ENCODE assay signal across 19 cellular contexts in the genomic region with DNA sequence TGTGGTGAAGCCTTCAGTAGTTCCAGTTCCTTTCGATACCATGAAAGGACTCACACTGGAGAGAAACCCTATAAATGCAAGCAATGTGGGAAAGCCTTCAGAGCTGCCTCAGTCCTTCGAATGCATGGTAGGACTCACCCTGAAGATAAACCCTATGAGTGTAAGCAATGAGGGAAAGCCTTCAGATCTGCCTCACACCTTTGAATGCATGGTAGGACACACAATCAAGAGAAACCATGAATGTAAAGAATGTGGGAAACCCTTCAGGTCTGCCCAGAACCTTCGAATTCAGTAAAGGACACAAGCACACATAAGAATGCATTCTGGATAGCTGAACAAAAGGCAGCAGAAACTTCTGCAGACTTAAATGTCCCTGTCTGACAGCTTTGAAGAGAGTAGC.
"Had no signal": no experiment of that assay in that cellular context is flagged by ENCODE, and none has a peak within 500 bp of the region (broad histone marks: within the 10 kb centered on the region; RNA-seq: fewer than 3 reads in every experiment).

No MANE protein-coding gene starts in this region.

- H3K27me3 ChIP-seq: ascending aorta, breast epithelium, tibial nerve had no signal

- H3K27ac Mint-ChIP-seq: activated naive CD4-positive, alpha-beta T cell treated with anti-CD3 and anti-CD28 coated beads for 36 hours; activated naive CD8-positive, alpha-beta T cell treated with anti-CD3 and anti-CD28 coated beads, Interleukin-2, amount 50 U/mL, for 24 hours; dendritic cell treated with granulocyte-macrophage colony-stimulating factor and Interleukin-4, amounts not matched to agents 40 ng/mL and 50 ng/mL, for 4 days; effector memory CD8-positive, alpha-beta T cell; nephron; stimulated activated effector memory CD8-positive, alpha-beta T cell treated with anti-CD3 and anti-CD28 coated beads, Interleukin-12 subunit alpha, Interleukin-12 subunit beta, amount 100 ng/mL, for 72 hours; T-helper 2 cell treated with Interferon-gamma antibody and Interleukin-4, amounts not matched to agents 5 μg/mL and 100 μg/mL, for 36 hours had no signal

- H3K27me3 Mint-ChIP-seq: activated naive CD8-positive, alpha-beta T cell treated with anti-CD3 and anti-CD28 coated beads, Interleukin-2, amount 50 U/mL, for 24 hours; dendritic cell treated with granulocyte-macrophage colony-stimulating factor and Interleukin-4, amounts not matched to agents 40 ng/mL and 50 ng/mL, for 4 days had no signal

- H3K4me3 Mint-ChIP-seq: activated naive CD4-positive, alpha-beta T cell treated with anti-CD3 and anti-CD28 coated beads for 36 hours; activated naive CD8-positive, alpha-beta T cell treated with anti-CD3 and anti-CD28 coated beads, Interleukin-2, amount 50 U/mL, for 24 hours; dendritic cell treated with granulocyte-macrophage colony-stimulating factor and Interleukin-4, amounts not matched to agents 40 ng/mL and 50 ng/mL, for 4 days; effector memory CD8-positive, alpha-beta T cell; nephron; stimulated activated effector memory CD8-positive, alpha-beta T cell treated with anti-CD3 and anti-CD28 coated beads, Interleukin-12 subunit alpha, Interleukin-12 subunit beta, amount 100 ng/mL, for 72 hours; T-helper 2 cell treated with Interferon-gamma antibody and Interleukin-4, amounts not matched to agents 5 μg/mL and 100 μg/mL, for 36 hours had no signal

- DNase-seq: activated CD4-positive, alpha-beta T cell treated with anti-CD3 and anti-CD28 coated beads, Interleukin-2, amount 50 U/mL, for 1 hour; activated naive CD4-positive, alpha-beta T cell treated with anti-CD3 and anti-CD28 coated beads for 36 hours; activated naive CD8-positive, alpha-beta T cell treated with anti-CD3 and anti-CD28 coated beads, Interleukin-2, amount 50 U/mL, for 24 hours; cerebellar nuclear complex; effector memory CD8-positive, alpha-beta T cell; foreskin melanocyte; mucosa of descending colon; occipital lobe; stimulated activated CD4-positive, alpha-beta T cell treated with anti-CD3 and anti-CD28 coated beads, Interleukin-2, amount 100 ng/mL, for 24 hours had no signal

- H3K4me1 Mint-ChIP-seq: activated naive CD8-positive, alpha-beta T cell treated with anti-CD3 and anti-CD28 coated beads, Interleukin-2, amount 50 U/mL, for 24 hours; nephron; stimulated activated effector memory CD8-positive, alpha-beta T cell treated with anti-CD3 and anti-CD28 coated beads, Interleukin-12 subunit alpha, Interleukin-12 subunit beta, amount 100 ng/mL, for 72 hours had no signal

- H3K27ac ChIP-seq: ascending aorta, breast epithelium, epithelial cell of prostate, tibial nerve had no signal

- H3K4me3 ChIP-seq: mucosa of descending colon, tibial nerve had no signal

- ATAC-seq: activated naive CD8-positive, alpha-beta T cell treated with anti-CD3 and anti-CD28 coated beads, Interleukin-2, amount 50 U/mL, for 24 hours; effector memory CD8-positive, alpha-beta T cell; left lobe of liver; mucosa of descending colon; sciatic nerve; stimulated activated effector memory CD8-positive, alpha-beta T cell treated with anti-CD3 and anti-CD28 coated beads, Interleukin-12 subunit alpha, Interleukin-12 subunit beta, amount 100 ng/mL, for 72 hours had no signal

- H3K36me3 ChIP-seq: breast epithelium had no signal

- H3K4me1 ChIP-seq: ascending aorta, breast epithelium, tibial nerve had no signal
